In the genomic region with DNA sequence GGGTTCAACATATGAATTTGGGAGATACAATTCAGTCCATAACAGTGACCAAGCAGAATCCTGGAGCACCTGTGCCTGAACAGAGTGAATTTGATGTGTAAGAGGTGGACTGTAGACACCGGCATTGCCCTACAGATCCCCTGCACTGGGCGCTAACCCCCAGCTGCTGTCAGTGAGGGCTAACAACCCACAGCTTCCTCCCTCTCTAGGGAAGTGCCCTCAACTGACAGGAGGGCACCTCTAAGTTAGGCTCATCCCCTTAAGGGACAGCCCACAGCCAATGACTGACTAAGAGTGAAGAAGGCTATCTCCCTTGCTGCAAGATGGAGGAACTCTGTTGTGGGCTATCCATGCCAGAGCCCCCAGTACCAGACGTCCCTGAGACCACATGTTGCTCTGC, we compare ENCODE assay signal across 14 cellular contexts. TPM values are rescaled to one million over a fixed set of nuclear protein-coding genes. Genes with fewer than 3 reads are reported as not detected.
DNase-seq lines count a peak whose midpoint lies in the region; TF ChIP-seq lines count a peak whose summit lies in the region.
"Had no signal": no experiment of that assay in that cellular context is flagged by ENCODE, and none has a peak within 500 bp of the region (broad histone marks: within the 10 kb centered on the region; RNA-seq: fewer than 3 reads in every experiment).

No MANE protein-coding gene starts in this region.

- no peak overlapping the region for H3K27ac Mint-ChIP-seq in chondrocyte (ENCODE audit: unreplicated experiment)

- DNase-seq in HL-60 (ENCODE audit: low read depth in 1 of 2, low spot score in 1 of 2) (peak; percentile 51 to 83), MV-4-11 (lab: John Stamatoyannopoulos, UW) (peak; percentile 75), chondrocyte (ENCODE audit: low spot score) (peak; percentile 30), left ventricle myocardium inferior (no peak), hepatic stellate cell (ENCODE audit: low spot score) (no peak)
- no peak for DNase-seq in stimulated activated CD8-positive, alpha-beta memory T cell treated with anti-CD3 and anti-CD28 coated beads, Interleukin-4, amount 100 ng/mL, for 48 hours
- DNase-seq in effector memory CD4-positive, alpha-beta T cell: no peak
- DNase-seq: DMS153, HCEC 1CT, NCI-H1092 treated with DMSO at 0.1 percent for 48 hours, NCI-H1694, NCI-H69, SIG-M5, SW 1271 had no signal

- H3K9me3 Mint-ChIP-seq in chondrocyte (ENCODE audit: low read depth): peaks cover 3% of the 10 kb centered on the region

- peaks cover 79% of the 10 kb centered on the region for H3K27me3 Mint-ChIP-seq in chondrocyte (ENCODE audit: low read depth)

- no peaks in the 10 kb centered on the region for H3K9me3 ChIP-seq in left ventricle myocardium inferior (replicated peaks)
- no peaks in the 10 kb centered on the region for H3K9me3 ChIP-seq in effector memory CD4-positive, alpha-beta T cell (ENCODE audit: control insufficient read depth, low read length)

- no peaks in the 10 kb centered on the region for H3K36me3 ChIP-seq in left ventricle myocardium inferior
- no peaks in the 10 kb centered on the region for H3K36me3 ChIP-seq in effector memory CD4-positive, alpha-beta T cell (ENCODE audit: control insufficient read depth, insufficient read depth, low read length)

- H3K36me3 Mint-ChIP-seq in chondrocyte (ENCODE audit: low read depth): no peaks in the 10 kb centered on the region

- H3K4me1 Mint-ChIP-seq in chondrocyte (ENCODE audit: low read depth): no peaks in the 10 kb centered on the region

- H3K4me3 Mint-ChIP-seq in chondrocyte (ENCODE audit: unreplicated experiment): no peak overlapping the region

- TF ChIP-seq CTCF in HL-60 (IDR thresholded peaks at IDR 0.05; ENCODE audit: insufficient read depth, low read length) (no peak), chondrocyte (IDR thresholded peaks at IDR 0.05) (no peak), left ventricle myocardium inferior (IDR thresholded peaks at IDR 0.05; ENCODE audit: borderline replicate concordance) (no peak)

- H3K27me3 ChIP-seq in HL-60 (ENCODE audit: insufficient read depth, poor library complexity, severe bottlenecking) (no peaks in the 10 kb centered on the region), left ventricle myocardium inferior (ENCODE audit: low read depth) (peaks cover 84% of the 10 kb centered on the region)
- H3K27me3 ChIP-seq in effector memory CD4-positive, alpha-beta T cell (replicated peaks; ENCODE audit: control insufficient read depth, insufficient read depth, low read length, poor library complexity, severe bottlenecking): no peaks in the 10 kb centered on the region

- intact Hi-C loops in left ventricle myocardium inferior (cut with micrococcal nuclease): no loop called here

- H3K4me1 ChIP-seq in left ventricle myocardium inferior: no peaks in the 10 kb centered on the region
- no peaks in the 10 kb centered on the region for H3K4me1 ChIP-seq in effector memory CD4-positive, alpha-beta T cell (ENCODE audit: control insufficient read depth, insufficient read depth, low read length, poor library complexity, severe bottlenecking)

- H3K4me3 ChIP-seq in HL-60 (replicated peaks; ENCODE audit: insufficient read depth, low read length): no peak overlapping the region
- H3K4me3 ChIP-seq in left ventricle myocardium inferior: no peak overlapping the region
- H3K4me3 ChIP-seq in effector memory CD4-positive, alpha-beta T cell (ENCODE audit: insufficient read depth, low read depth, low read length, poor library complexity, severe bottlenecking): no peak overlapping the region

- H3K27ac ChIP-seq in HL-60 (replicated peaks) (peak overlapping the region; percentile 11; the same call in 1 of the 2 replicates), left ventricle myocardium inferior (replicated peaks) (no peak overlapping the region)
- H3K27ac ChIP-seq in effector memory CD4-positive, alpha-beta T cell (ENCODE audit: insufficient read depth, low read length, poor library complexity, severe bottlenecking): no peak overlapping the region

RNA-seq across cellular contexts. Expression of gene BPIFB1, which starts 15.3 kb away (rescaled TPM):
- total RNA-seq in chondrocyte: not detected in 3 replicates
- not detected for total RNA-seq in left ventricle myocardium inferior

RNA-seq across cellular contexts. Expression of gene BPIFA1, which starts 31.9 kb away (rescaled TPM):
- total RNA-seq in chondrocyte: not detected in 3 replicates
- total RNA-seq in left ventricle myocardium inferior: not detected

RNA-seq across cellular contexts. Expression of gene BPIFA3, which starts 50.5 kb away (rescaled TPM):
- total RNA-seq in chondrocyte: not detected in 3 replicates
- not detected for total RNA-seq in left ventricle myocardium inferior

Comparison
In these comparisons a context has a peak if more than half of its experiments do, and no peak if none do; other contexts are left out.
1. DNase-seq: peak in HL-60 (2 of 2), MV-4-11 (single experiment) and chondrocyte (single experiment); none in left ventricle myocardium inferior (single experiment), stimulated activated CD8-positive, alpha-beta memory T cell treated with anti-CD3 and anti-CD28 coated beads, Interleukin-4, amount 100 ng/mL, for 48 hours (single experiment), hepatic stellate cell (single experiment) and effector memory CD4-positive, alpha-beta T cell (0 of 3).